9 cellular contexts compared by ENCODE assay signal in genomic region chr20:46545077-46545826, GRCh38. TPM values are rescaled to one million over a fixed set of nuclear protein-coding genes. Genes with fewer than 3 reads are reported as not detected.
DNase-seq lines count a peak whose midpoint lies in the region; ATAC-seq, FAIRE-seq and TF ChIP-seq lines count a peak whose summit lies in the region.
"Had no signal": no experiment of that assay in that cellular context is flagged by ENCODE, and none has a peak within 500 bp of the region (broad histone marks: within the 10 kb centered on the region; RNA-seq: fewer than 3 reads in every experiment).

No MANE protein-coding gene starts in this region.

- CTCF ChIA-PET in Caco-2 (lab: Charles Lee), result interaction anchor here (0.5 kb wide), 1 partner anchor 405 kb away, joined by 4 read pairs; no protein-coding TSS in a partner anchor

- H3K4me3 Mint-ChIP-seq in Caco-2 (ENCODE audit: unreplicated experiment), result no peak overlapping the region

- H3K27me3 ChIP-seq in RWPE2 (ENCODE audit: insufficient read depth, poor library complexity, severe bottlenecking) (peaks cover 35% of the 10 kb centered on the region), upper lobe of right lung (peaks cover 27% of the 10 kb centered on the region), Caco-2 (replicated peaks; ENCODE audit: control insufficient read depth, insufficient read depth, low read length) (no peaks in the 10 kb centered on the region)

- no peak for FAIRE-seq in H54 (lab: Jason Lieb, UNC)

- H3K9me3 Mint-ChIP-seq in Caco-2 (ENCODE audit: unreplicated experiment), result no peaks in the 10 kb centered on the region

- intact Hi-C loops in upper lobe of right lung (cut with DNase I) (no loop called here), Caco-2 (cut with micrococcal nuclease; ENCODE audit: unreplicated experiment) (no loop called here)

- TF ChIP-seq POLR2A in H54 (IDR thresholded peaks at IDR 0.05; ENCODE audit: low read depth, low read length), result no peak

- BruUV-seq in Caco-2 (replicated peaks; lab: Mats Ljungman, UMichigan), result no TSS peak

- H3K4me1 ChIP-seq in RWPE2 (ENCODE audit: insufficient read depth, poor library complexity, severe bottlenecking) (no peaks in the 10 kb centered on the region), upper lobe of right lung (no peaks in the 10 kb centered on the region), Caco-2 (no peaks in the 10 kb centered on the region)

- H3K27ac Mint-ChIP-seq in Caco-2 (ENCODE audit: unreplicated experiment), result no peak overlapping the region

- H3K4me3 ChIP-seq in RWPE2 (ENCODE audit: severe bottlenecking), result no peak overlapping the region
- H3K4me3 ChIP-seq in fibroblast of pulmonary artery (replicated peaks; ENCODE audit: low read depth, low read length), result no peak overlapping the region
- no peak overlapping the region for H3K4me3 ChIP-seq in upper lobe of right lung
- H3K4me3 ChIP-seq in Caco-2 (ENCODE audit: low read depth, low read length), result no peak overlapping the region

- H3K27ac ChIP-seq in RWPE2 (ENCODE audit: poor library complexity, severe bottlenecking) (no peak overlapping the region), upper lobe of right lung (no peak overlapping the region)

- POLR2A ChIA-PET in Caco-2 (lab: Charles Lee), result no interaction called here

- no peaks in the 10 kb centered on the region for H3K4me1 Mint-ChIP-seq in Caco-2 (ENCODE audit: low read depth, unreplicated experiment)

- ATAC-seq in RWPE2 (ENCODE audit: low read depth) (peak; percentile 47), upper lobe of right lung (peak; percentile 58)

- TF ChIP-seq CTCF in RWPE2 (IDR thresholded peaks at IDR 0.05; ENCODE audit: poor library complexity, severe bottlenecking), result no peak
- no peak for TF ChIP-seq CTCF in fibroblast of pulmonary artery (IDR thresholded peaks at IDR 0.05; ENCODE audit: low read length, missing control alignments)
- TF ChIP-seq CTCF in upper lobe of right lung (IDR thresholded peaks at IDR 0.05), result no peak
- TF ChIP-seq CTCF in Caco-2 (IDR thresholded peaks at IDR 0.05; ENCODE audit: insufficient read depth in 1 of 2, low read depth in 1 of 2, low read length in 1 of 2, severe bottlenecking in 1 of 2, unreplicated experiment in 1 of 2), result no peak

- no peaks in the 10 kb centered on the region for H3K36me3 Mint-ChIP-seq in Caco-2 (ENCODE audit: insufficient read depth, unreplicated experiment)

- H3K36me3 ChIP-seq in RWPE2 (ENCODE audit: low read depth) (no peaks in the 10 kb centered on the region), upper lobe of right lung (no peaks in the 10 kb centered on the region), Caco-2 (ENCODE audit: control insufficient read depth, insufficient read depth, low read length) (no peaks in the 10 kb centered on the region)

- peaks cover 8% of the 10 kb centered on the region for H3K27me3 Mint-ChIP-seq in Caco-2 (ENCODE audit: insufficient read depth, unreplicated experiment)

- H3K9me3 ChIP-seq in RWPE2 (ENCODE audit: severe bottlenecking) (no peaks in the 10 kb centered on the region), upper lobe of right lung (no peaks in the 10 kb centered on the region), Caco-2 (no peaks in the 10 kb centered on the region)

- peak; percentile 29 for DNase-seq in stimulated activated naive CD4-positive, alpha-beta T cell treated with Interleukin-2 at 50 U/mL for 16 hours (lab: John Stamatoyannopoulos, UW)
- no peak for DNase-seq in stimulated activated naive CD4-positive, alpha-beta T cell (lab: John Stamatoyannopoulos, UW)
- DNase-seq in RWPE2 (ENCODE audit: low spot score) (no peak), fibroblast of pulmonary artery (ENCODE audit: low read depth) (peak; percentile 21), upper lobe of right lung (no peak), H54 (ENCODE audit: insufficient read length, low spot score) (no peak), Caco-2 (no peak), EL (no peak)
- DNase-seq: GOT3 had no signal

RNA-seq across cellular contexts. Expression of gene OCSTAMP, which starts 5.2 kb away (rescaled TPM):
- total RNA-seq in upper lobe of right lung, result 0.43 TPM
- total RNA-seq in Caco-2 (2022), result not detected in 2 replicates

RNA-seq across cellular contexts. Expression of gene ZNF334, which starts 31.9 kb away (rescaled TPM):
- total RNA-seq in upper lobe of right lung (3.0 TPM), Caco-2 (2022) (not detected in 2 replicates)

Comparison
In these comparisons a context has a peak if more than half of its experiments do, and no peak if none do; other contexts are left out.
1. DNase-seq: peak in stimulated activated naive CD4-positive, alpha-beta T cell treated with Interleukin-2 at 50 U/mL for 16 hours (single experiment) and fibroblast of pulmonary artery (single experiment); none in stimulated activated naive CD4-positive, alpha-beta T cell (0 of 6), RWPE2 (single experiment), upper lobe of right lung (single experiment), H54 (single experiment), Caco-2 (0 of 2) and EL (single experiment).